In genomic region chr1:43492816-43493215, GRCh38 we compare ENCODE assay signal across 1 cellular context.
TF ChIP-seq lines count a peak whose summit lies in the region.

No MANE protein-coding gene starts in this region.

TF ChIP-seq in IMR-90, 13 proteins besides CTCF, POLR2A, EP300 and RAD21:
- TF ChIP-seq CEBPB (IDR thresholded peaks at IDR 0.05; ENCODE audit: low read depth, low read length) (no peak), CHD1 (IDR thresholded peaks at IDR 0.05; ENCODE audit: low read depth, low read length) (no peak), MXI1 (IDR thresholded peaks at IDR 0.05; ENCODE audit: borderline replicate concordance, low read depth, low read length) (no peak), FOS (IDR thresholded peaks at IDR 0.05; ENCODE audit: low read depth, low read length) (no peak), SMC3 (IDR thresholded peaks at IDR 0.05; ENCODE audit: low read depth, low read length) (no peak), MAZ (IDR thresholded peaks at IDR 0.05; ENCODE audit: borderline replicate concordance, low read depth, low read length) (no peak), USF2 (IDR thresholded peaks at IDR 0.05; ENCODE audit: low read depth, low read length) (no peak), BHLHE40 (IDR thresholded peaks at IDR 0.05; ENCODE audit: low read depth, low read length) (no peak), RFX5 (IDR thresholded peaks at IDR 0.05; ENCODE audit: low read depth, low read length) (no peak), ELK1 (IDR thresholded peaks at IDR 0.05; ENCODE audit: borderline replicate concordance, low read depth, low read length) (no peak), RCOR1 (IDR thresholded peaks at IDR 0.05; ENCODE audit: insufficient replicate concordance, low read length) (no peak), MAFK (IDR thresholded peaks at IDR 0.05; ENCODE audit: low read depth, low read length) (no peak), NFE2L2 (IDR thresholded peaks at IDR 0.05; ENCODE audit: low read depth, low read length) (no peak)
